ENCODE assay signal across 8 cellular contexts in the genomic region with DNA sequence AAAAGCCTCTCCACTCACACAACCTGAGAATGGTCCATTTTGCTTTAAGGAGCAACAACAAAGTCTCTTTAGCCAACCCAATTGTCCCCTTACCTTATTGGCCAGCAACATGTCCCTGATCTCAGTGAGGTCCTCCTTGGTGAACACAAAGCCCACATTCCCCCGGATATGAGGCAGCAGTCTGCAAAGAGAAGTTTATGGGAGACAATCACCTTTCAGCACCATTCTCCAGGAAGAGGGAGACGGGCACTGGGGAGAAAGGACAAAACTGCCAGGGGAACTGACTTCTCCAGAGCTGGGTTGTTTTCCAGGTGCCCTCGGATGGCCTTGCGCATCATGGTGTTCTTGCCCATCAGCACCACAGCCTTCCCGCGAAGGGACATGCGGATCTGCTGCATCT. TPM values are rescaled to one million over a fixed set of nuclear protein-coding genes. Genes with fewer than 3 reads are reported as not detected.
DNase-seq lines count a peak whose midpoint lies in the region; ATAC-seq and TF ChIP-seq lines count a peak whose summit lies in the region.
"Had no signal": no experiment of that assay in that cellular context is flagged by ENCODE, and none has a peak within 500 bp of the region (broad histone marks: within the 10 kb centered on the region; RNA-seq: fewer than 3 reads in every experiment).

No MANE protein-coding gene starts in this region.

- intact Hi-C loops in esophagus muscularis mucosa (cut with DNase I) (no loop called here), spleen (cut with DNase I; ENCODE audit: low total_unique reads) (no loop called here)

- H4K5ac ChIP-seq in H9 (ENCODE audit: insufficient read length, low read depth, low read length), result no peak overlapping the region

- no CpG with 5 or more reads among the region's 7 CpGs for WGBS in H9 (ENCODE audit: extremely low coverage, insufficient read length, low lambda C conversion rate)
- WGBS in esophagus muscularis mucosa, result 74% methylated on average over 6 of the region's 7 CpGs
- 68 to 93% (median 74%) methylated on average over 7 of the region's 7 CpGs for WGBS in spleen, 5 donors

- TF ChIP-seq EP300 in esophagus muscularis mucosa (IDR thresholded peaks at IDR 0.05), result no peak

- H4K20me1 ChIP-seq in H9 (ENCODE audit: control insufficient read depth, insufficient read depth, insufficient read length), result no peaks in the 10 kb centered on the region

- no peak overlapping the region for H4K91ac ChIP-seq in H9 (ENCODE audit: insufficient read length, low read depth, low read length)

- H3K79me2 ChIP-seq in H9 (ENCODE audit: insufficient read depth, low read length), result peaks cover 13% of the 10 kb centered on the region; the same call in 1 of the 2 replicates

- peak overlapping the region; percentile 98 for H3K4me2 ChIP-seq in H9 (ENCODE audit: insufficient read depth, insufficient read length, low read length)

- H3K9me3 Mint-ChIP-seq in H9 (peaks cover 0 to 2% of the 10 kb centered on the region in 2 experiments; a peak in 1 of 5 replicates), T-cell (no peaks in the 10 kb centered on the region)

- DNase-seq in H9 (no peak), T-cell (no peak), esophagus muscularis mucosa (ENCODE audit: extremely low spot score) (no peak), spleen (no peak), NOMO-1 (lab: John Stamatoyannopoulos, UW; ENCODE audit: unreplicated experiment in 2 of 2) (no peak), omental fat pad (ENCODE audit: low spot score) (no peak)
- DNase-seq in activated effector memory CD4-positive, alpha-beta T cell treated with Interleukin-2 at 50 U/mL for 16 hours, result no peak

- H3K27ac Mint-ChIP-seq in H9, result peak overlapping the region; percentile 81 to 99 (median 98)
- H3K27ac Mint-ChIP-seq in T-cell, result peak overlapping the region; percentile 80 to 84

- no peak overlapping the region for H2AK5ac ChIP-seq in H9 (ENCODE audit: insufficient read length, low read length)

- H3K27me3 Mint-ChIP-seq in H9 (ENCODE audit: low read depth) (no peaks in the 10 kb centered on the region; the same call in 1 of the 2 replicates), T-cell (no peaks in the 10 kb centered on the region)

- TF ChIP-seq CTCF in H9 (conservative IDR thresholded peaks at IDR 0.05), result no peak
- TF ChIP-seq CTCF in esophagus muscularis mucosa (IDR thresholded peaks at IDR 0.05), result no peak
- no peak for TF ChIP-seq CTCF in spleen (IDR thresholded peaks at IDR 0.05 in 8 of 11, conservative IDR thresholded peaks at IDR 0.05 in 3 of 11)
- TF ChIP-seq CTCF in omental fat pad (IDR thresholded peaks at IDR 0.05), result no peak

- H4K8ac ChIP-seq in H9 (replicated peaks; ENCODE audit: insufficient read length, low read depth, low read length), result no peak overlapping the region

- peak overlapping the region; percentile 99 for H3K9ac ChIP-seq in H9 (ENCODE audit: extremely low read depth, insufficient read length, low read length)

- H3K18ac ChIP-seq in H9 (ENCODE audit: insufficient read length, low read depth, low read length), result no peak overlapping the region

- no peak for TF ChIP-seq POLR2A in esophagus muscularis mucosa (IDR thresholded peaks at IDR 0.05; ENCODE audit: low read depth)
- no peak for TF ChIP-seq POLR2A in spleen (IDR thresholded peaks at IDR 0.05)

- H3K23me2 ChIP-seq in H9 (ENCODE audit: insufficient read length, low read depth, low read length, poor library complexity, severe bottlenecking), result peaks cover 10% of the 10 kb centered on the region

- H2BK5ac ChIP-seq in H9 (ENCODE audit: insufficient read length, low read length), result no peak overlapping the region

- CTCF ChIA-PET in T-cell (lab: Charles Lee), result no interaction called here

- H3K56ac ChIP-seq in H9 (ENCODE audit: insufficient read length, low read depth, low read length), result no peak overlapping the region

- H2AFZ ChIP-seq in H9 (ENCODE audit: low read length), result no peak overlapping the region

- H3K4me1 Mint-ChIP-seq in H9 (peaks cover 23 to 32% of the 10 kb centered on the region in 2 experiments), T-cell (peaks cover 42 to 51% (median 50%) of the 10 kb centered on the region in 3 donors)

- H3K4ac ChIP-seq in H9 (ENCODE audit: low read depth, low read length), result no peak overlapping the region

- POLR2A ChIA-PET in T-cell (lab: Charles Lee), result interaction anchor here in 1 of 2 donors (0.5 to 1.0 kb wide), 3 partner anchors 30 to 94 kb away, joined by 3 to 14 read pairs (median 6); partner anchors contain the start of gene RNU4-1

- peak overlapping the region; percentile 93 to 98 for H3K4me3 Mint-ChIP-seq in H9
- peak overlapping the region; percentile 94 to 97 (median 96) for H3K4me3 Mint-ChIP-seq in T-cell

- H3K27me3 ChIP-seq in H9 (ENCODE audit: insufficient read depth, low read length) (no peaks in the 10 kb centered on the region), esophagus muscularis mucosa (no peaks in the 10 kb centered on the region), spleen (replicated peaks in 1 of 7) (no peaks in the 10 kb centered on the region)

- no peak overlapping the region for H2BK120ac ChIP-seq in H9 (ENCODE audit: low read depth, low read length, poor library complexity, severe bottlenecking)

- H3K4me1 ChIP-seq in H9 (ENCODE audit: insufficient read depth, low read length) (no peaks in the 10 kb centered on the region), esophagus muscularis mucosa (peaks cover 23 to 66% (median 53%) of the 10 kb centered on the region in 4 donors), spleen (peaks cover 25 to 81% (median 67%) of the 10 kb centered on the region in 6 donors)

- no peak overlapping the region for H3K23ac ChIP-seq in H9 (ENCODE audit: insufficient read length, low read depth, low read length)

- H3K4me3 ChIP-seq in esophagus muscularis mucosa (peak overlapping the region; percentile 81 to 98 (median 84)), spleen (peak overlapping the region in 5 of 8 donors; percentile 84 to 99 (median 99))
- H3K4me3 ChIP-seq: mucosa of descending colon had no signal

- no peak overlapping the region for H3K14ac ChIP-seq in H9 (ENCODE audit: insufficient read depth, low read length)

- H3K9me3 ChIP-seq in H9 (ENCODE audit: control insufficient read depth, low read depth, low read length) (no peaks in the 10 kb centered on the region), esophagus muscularis mucosa (no peaks in the 10 kb centered on the region), spleen (no peaks in the 10 kb centered on the region)
- H3K9me3 ChIP-seq: mucosa of descending colon had no signal

- peaks cover 40 to 57% (median 41%) of the 10 kb centered on the region in 3 experiments for H3K36me3 Mint-ChIP-seq in H9 (ENCODE audit: insufficient read depth in 1 of 3, low read depth in 3 of 3)
- H3K36me3 Mint-ChIP-seq in T-cell, result peaks cover 28% of the 10 kb centered on the region

- H2BK20ac ChIP-seq in H9 (ENCODE audit: low read depth, low read length, poor library complexity, severe bottlenecking), result no peak overlapping the region

- no peaks in the 10 kb centered on the region for H3K79me1 ChIP-seq in H9 (ENCODE audit: insufficient read depth, low read depth, low read length, poor library complexity, severe bottlenecking)

- H3T11ph ChIP-seq in H9 (ENCODE audit: low read length), result no peak overlapping the region

- ATAC-seq in T-cell (replicated peaks in 1 of 4), result no peak
- ATAC-seq in omental fat pad (ENCODE audit: low FRiP score), result no peak
- ATAC-seq: mucosa of descending colon had no signal

- no peak overlapping the region for H2BK12ac ChIP-seq in H9 (ENCODE audit: insufficient read length, low read depth, low read length)

- no peak overlapping the region for H3K27ac ChIP-seq in H9 (ENCODE audit: insufficient read length, low read depth, low read length)
- H3K27ac ChIP-seq in esophagus muscularis mucosa (replicated peaks in 1 of 4), result peak overlapping the region; percentile 79 to 89 (median 87)
- peak overlapping the region in 5 of 8 donors; percentile 21 to 96 (median 91) for H3K27ac ChIP-seq in spleen

- H2BK15ac ChIP-seq in H9 (ENCODE audit: low read depth, low read length), result no peak overlapping the region

- peaks cover 26 to 44% (median 35%) of the 10 kb centered on the region in 4 donors for H3K36me3 ChIP-seq in esophagus muscularis mucosa
- H3K36me3 ChIP-seq in spleen, result peaks cover 0 to 45% (median 40%) of the 10 kb centered on the region in 6 donors

RNA-seq across cellular contexts. Expression of gene RPLP0, which starts 1.9 kb away (rescaled TPM):
- total RNA-seq in H9 (2021), result 2,950 and 3,019 TPM in 2 replicates
- 1,000 to 10,000 TPM; 1,782 to 2,711 (median 2,416) TPM for total RNA-seq in T-cell
- 1,000 to 10,000 TPM; 2,092 to 2,985 (median 2,271) TPM for total RNA-seq in esophagus muscularis mucosa
- 1,000 to 10,000 TPM; 1,023 to 1,741 (median 1,286) TPM for total RNA-seq in spleen
- polyA plus RNA-seq in spleen, result 1,000 to 10,000 TPM; 3,423 to 5,071 (median 3,908) TPM
- 1,000 to 10,000 TPM; 2,289 to 4,489 (median 2,885) TPM for total RNA-seq in omental fat pad

RNA-seq across cellular contexts. Expression of gene GCN1, which starts 4.5 kb away (rescaled TPM):
- total RNA-seq in H9 (2021), result 125 and 137 TPM in 2 replicates
- total RNA-seq in T-cell, result 100 to 1,000 TPM; 139 to 171 (median 161) TPM
- 10 to 100 TPM; 38.6 to 94.6 (median 49.3) TPM for total RNA-seq in esophagus muscularis mucosa
- 100 to 1,000 TPM in 4 of 7 donors, 10 to 100 TPM in 3; 91.6 to 131 (median 106) TPM for total RNA-seq in spleen
- 10 to 100 TPM; 10.4 to 22.1 (median 14.5) TPM for polyA plus RNA-seq in spleen
- 10 to 100 TPM; 52.5 to 99.4 (median 72.1) TPM for total RNA-seq in omental fat pad
